10 cellular contexts compared by ENCODE assay signal in the genomic region with DNA sequence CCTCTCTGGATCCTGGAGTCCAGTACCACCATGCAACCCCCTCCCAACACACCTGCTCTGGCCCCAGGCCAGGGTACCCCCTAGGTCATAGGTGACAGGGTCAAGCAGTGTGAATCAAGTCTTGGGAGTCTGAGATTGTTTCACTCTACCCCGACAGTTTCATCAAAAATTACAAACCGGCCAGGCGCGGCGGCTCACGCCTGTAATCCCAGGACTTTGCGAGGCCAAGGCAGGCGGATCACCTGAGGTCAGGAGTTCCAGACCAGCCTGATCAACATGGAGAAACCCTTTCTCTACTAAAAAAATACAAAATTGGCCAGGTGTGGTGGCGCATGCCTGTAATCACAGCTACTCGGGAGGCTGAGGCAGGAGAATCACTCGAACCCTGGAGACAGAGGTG. TPM values are rescaled to one million over a fixed set of nuclear protein-coding genes. Genes with fewer than 3 reads are reported as not detected.
DNase-seq lines count a peak whose midpoint lies in the region; ATAC-seq and TF ChIP-seq lines count a peak whose summit lies in the region.
"Not testable (repeated sequence)": the region's sequence is repeated elsewhere in the genome, so short reads cannot be mapped to it uniquely, and the experiment has no call there.
"Had no signal": no experiment of that assay in that cellular context is flagged by ENCODE, and none has a peak within 500 bp of the region (broad histone marks: within the 10 kb centered on the region; RNA-seq: fewer than 3 reads in every experiment).

No MANE protein-coding gene starts in this region.

- H3K9me3 ChIP-seq in WERI-Rb-1 (ENCODE audit: severe bottlenecking), result not testable (repeated sequence)

- H3K4me1 Mint-ChIP-seq in Calu3 (ENCODE audit: low read depth, unreplicated experiment), result not testable (repeated sequence)
- H3K4me1 Mint-ChIP-seq in nephron, result peaks cover 62% of the 10 kb centered on the region
- H3K4me1 Mint-ChIP-seq in stimulated activated effector memory CD8-positive, alpha-beta T cell treated with anti-CD3 and anti-CD28 coated beads, Interleukin-12 subunit alpha, Interleukin-12 subunit beta, amount 100 ng/mL, for 72 hours, result peaks cover 67% of the 10 kb centered on the region

- peak overlapping the region; percentile 54 for H3K27ac ChIP-seq in WERI-Rb-1
- H3K27ac ChIP-seq in coronary artery, result peak overlapping the region; percentile 91 to 99

- ATAC-seq in stimulated activated effector memory CD8-positive, alpha-beta T cell treated with anti-CD3 and anti-CD28 coated beads, Interleukin-12 subunit alpha, Interleukin-12 subunit beta, amount 100 ng/mL, for 72 hours, result not testable (repeated sequence)

- H3K36me3 ChIP-seq in WERI-Rb-1, result peaks cover 40% of the 10 kb centered on the region

- DNase-seq in Calu3; coronary artery (ENCODE audit: low spot score); stimulated activated effector memory CD8-positive, alpha-beta T cell treated with anti-CD3 and anti-CD28 coated beads, Interleukin-12 subunit alpha, Interleukin-12 subunit beta, amount 100 ng/mL, for 72 hours (ENCODE audit: low spot score in 2 of 2): not testable (repeated sequence)
- peak; percentile 73 for DNase-seq in WERI-Rb-1

- not testable (repeated sequence) for H3K4me3 Mint-ChIP-seq in Calu3 (ENCODE audit: low read depth, unreplicated experiment); stimulated activated effector memory CD8-positive, alpha-beta T cell treated with anti-CD3 and anti-CD28 coated beads, Interleukin-12 subunit alpha, Interleukin-12 subunit beta, amount 100 ng/mL, for 72 hours
- peak overlapping the region; percentile 40 to 95 (median 50) for H3K4me3 Mint-ChIP-seq in nephron

- TSS peak; percentile 2 for BruUV-seq in Calu3 (replicated peaks; lab: Mats Ljungman, UMichigan)

- peaks cover 20% of the 10 kb centered on the region for H3K36me3 Mint-ChIP-seq in Calu3 (ENCODE audit: insufficient read depth, unreplicated experiment)
- H3K36me3 Mint-ChIP-seq in nephron (ENCODE audit: low read depth), result peaks cover 13% of the 10 kb centered on the region
- H3K36me3 Mint-ChIP-seq in stimulated activated effector memory CD8-positive, alpha-beta T cell treated with anti-CD3 and anti-CD28 coated beads, Interleukin-12 subunit alpha, Interleukin-12 subunit beta, amount 100 ng/mL, for 72 hours, result peaks cover 20% of the 10 kb centered on the region

- intact Hi-C loops in Calu3 (cut with micrococcal nuclease; ENCODE audit: unreplicated experiment), result not testable (repeated sequence)

- not testable (repeated sequence) for H3K9me3 Mint-ChIP-seq in Calu3 (ENCODE audit: low read depth, unreplicated experiment); nephron; stimulated activated effector memory CD8-positive, alpha-beta T cell treated with anti-CD3 and anti-CD28 coated beads, Interleukin-12 subunit alpha, Interleukin-12 subunit beta, amount 100 ng/mL, for 72 hours

- not testable (repeated sequence) for H3K4me3 ChIP-seq in WERI-Rb-1 (ENCODE audit: low read depth, low read length)
- peak overlapping the region; percentile 18 for H3K4me3 ChIP-seq in coronary artery

- CTCF ChIA-PET in Calu3 (lab: Charles Lee), result not testable (repeated sequence)

- TF ChIP-seq CTCF in Calu3 (IDR thresholded peaks at IDR 0.05; ENCODE audit: unreplicated experiment); WERI-Rb-1 (IDR thresholded peaks at IDR 0.05; ENCODE audit: low read depth, low read length); coronary artery (IDR thresholded peaks at IDR 0.05); nephron (IDR thresholded peaks at IDR 0.05; ENCODE audit: unreplicated experiment in 3 of 3): not testable (repeated sequence)

- H3K27me3 ChIP-seq in WERI-Rb-1 (ENCODE audit: insufficient read depth, low read depth, severe bottlenecking), result not testable (repeated sequence)

- not testable (repeated sequence) for H3K27ac Mint-ChIP-seq in Calu3 (ENCODE audit: unreplicated experiment); nephron
- H3K27ac Mint-ChIP-seq in stimulated activated effector memory CD8-positive, alpha-beta T cell treated with anti-CD3 and anti-CD28 coated beads, Interleukin-12 subunit alpha, Interleukin-12 subunit beta, amount 100 ng/mL, for 72 hours, result peak overlapping the region; percentile 68

- peaks cover 21% of the 10 kb centered on the region for H3K27me3 Mint-ChIP-seq in Calu3 (ENCODE audit: unreplicated experiment)
- not testable (repeated sequence) for H3K27me3 Mint-ChIP-seq in nephron (ENCODE audit: low read depth)

RNA-seq across cellular contexts. Expression of a gene that starts 3.2 kb away (rescaled TPM):
- 22.4 and 22.8 TPM in 2 replicates for total RNA-seq in Calu3 (2022)

RNA-seq across cellular contexts. Expression of a gene that starts 21.4 kb away (rescaled TPM):
- total RNA-seq in Calu3 (2022), result 24.4 and 24.8 TPM in 2 replicates

RNA-seq across cellular contexts. Expression of a gene that starts 49.7 kb away (rescaled TPM):
- 99.6 and 103 TPM in 2 replicates for total RNA-seq in Calu3 (2022)

RNA-seq across cellular contexts. Expression of a gene that starts 50.2 kb away (rescaled TPM):
- 0.19 TPM in 1 of 2 replicates, not detected in the other for total RNA-seq in Calu3 (2022)
- total RNA-seq: B cell; Caco-2; CD4-positive, alpha-beta memory T cell; IMR-90; MCF 10A had no signal

RNA-seq across cellular contexts. Expression of a gene that starts 53.8 kb away (rescaled TPM):
- 79.5 and 90.6 TPM in 2 replicates for total RNA-seq in Calu3 (2022)
